In the genomic region with DNA sequence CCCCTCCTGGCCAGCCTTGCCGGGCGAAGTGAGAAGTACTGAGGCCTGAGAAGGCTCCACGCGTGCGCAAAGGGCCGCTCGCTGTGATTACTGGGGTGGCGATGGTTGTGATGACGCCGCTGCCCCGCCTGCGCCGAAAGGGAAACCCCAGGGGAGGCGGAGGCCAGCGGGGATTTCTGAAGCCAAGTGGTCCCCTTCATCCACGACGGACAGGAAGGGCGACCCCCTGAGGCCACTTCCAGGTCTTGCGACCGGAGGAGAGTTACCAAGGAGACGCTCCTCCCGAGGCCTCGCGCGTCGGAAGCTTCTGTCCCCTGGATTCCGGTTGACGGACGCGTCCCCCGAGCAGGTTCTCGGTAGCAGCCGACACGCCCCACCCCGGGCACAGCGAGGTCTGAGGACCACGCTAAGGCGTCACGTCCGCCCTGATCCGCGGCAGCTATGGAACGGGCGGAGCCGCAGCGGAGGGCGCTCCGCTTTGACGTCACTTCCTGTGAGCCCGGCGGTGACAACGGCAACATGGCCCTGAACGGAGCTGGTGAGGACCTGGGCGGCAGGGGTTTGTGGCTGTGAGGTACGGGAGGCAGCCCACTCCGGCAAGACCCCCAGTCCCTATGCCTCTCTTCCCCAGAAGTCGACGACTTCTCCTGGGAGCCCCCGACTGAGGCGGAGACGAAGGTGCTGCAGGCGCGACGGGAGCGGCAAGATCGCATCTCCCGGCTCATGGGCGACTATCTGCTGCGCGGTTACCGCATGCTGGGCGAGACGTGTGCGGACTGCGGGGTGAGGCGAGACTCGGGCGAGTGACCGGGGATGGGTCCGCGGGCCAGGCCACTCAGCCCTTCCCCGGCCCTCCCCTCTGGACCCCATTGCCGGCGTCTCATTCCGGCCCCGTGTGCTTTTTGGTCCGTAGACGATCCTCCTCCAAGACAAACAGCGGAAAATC, we compare ENCODE assay signal across 1 cellular context.
TF ChIP-seq lines count a peak whose summit lies in the region.

A gene with protein sequence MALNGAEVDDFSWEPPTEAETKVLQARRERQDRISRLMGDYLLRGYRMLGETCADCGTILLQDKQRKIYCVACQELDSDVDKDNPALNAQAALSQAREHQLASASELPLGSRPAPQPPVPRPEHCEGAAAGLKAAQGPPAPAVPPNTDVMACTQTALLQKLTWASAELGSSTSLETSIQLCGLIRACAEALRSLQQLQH (plus strand): TSS at position 505 of the 946 bp plus-strand sequence. CDS start 15 bp downstream, at position 520.

TF ChIP-seq in A549, 52 proteins besides CTCF, POLR2A, EP300 and RAD21 (continued from another document):
- TF ChIP-seq, protein P1, sequence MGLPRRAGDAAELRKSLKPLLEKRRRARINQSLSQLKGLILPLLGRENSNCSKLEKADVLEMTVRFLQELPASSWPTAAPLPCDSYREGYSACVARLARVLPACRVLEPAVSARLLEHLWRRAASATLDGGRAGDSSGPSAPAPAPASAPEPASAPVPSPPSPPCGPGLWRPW (IDR thresholded peaks at IDR 0.05), result no peak
- TF ChIP-seq, protein P2, sequence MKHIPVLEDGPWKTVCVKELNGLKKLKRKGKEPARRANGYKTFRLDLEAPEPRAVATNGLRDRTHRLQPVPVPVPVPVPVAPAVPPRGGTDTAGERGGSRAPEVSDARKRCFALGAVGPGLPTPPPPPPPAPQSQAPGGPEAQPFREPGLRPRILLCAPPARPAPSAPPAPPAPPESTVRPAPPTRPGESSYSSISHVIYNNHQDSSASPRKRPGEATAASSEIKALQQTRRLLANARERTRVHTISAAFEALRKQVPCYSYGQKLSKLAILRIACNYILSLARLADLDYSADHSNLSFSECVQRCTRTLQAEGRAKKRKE (CRISPR knock-in tag; IDR thresholded peaks at IDR 0.05; ENCODE audit: low read depth), result no peak
- peak; percentile 19 for TF ChIP-seq GATA3 (IDR thresholded peaks at IDR 0.05; ENCODE audit: borderline replicate concordance)
- TF ChIP-seq JUN (IDR thresholded peaks at IDR 0.05), result peak; percentile 52 to 86
- TF ChIP-seq, protein P3, sequence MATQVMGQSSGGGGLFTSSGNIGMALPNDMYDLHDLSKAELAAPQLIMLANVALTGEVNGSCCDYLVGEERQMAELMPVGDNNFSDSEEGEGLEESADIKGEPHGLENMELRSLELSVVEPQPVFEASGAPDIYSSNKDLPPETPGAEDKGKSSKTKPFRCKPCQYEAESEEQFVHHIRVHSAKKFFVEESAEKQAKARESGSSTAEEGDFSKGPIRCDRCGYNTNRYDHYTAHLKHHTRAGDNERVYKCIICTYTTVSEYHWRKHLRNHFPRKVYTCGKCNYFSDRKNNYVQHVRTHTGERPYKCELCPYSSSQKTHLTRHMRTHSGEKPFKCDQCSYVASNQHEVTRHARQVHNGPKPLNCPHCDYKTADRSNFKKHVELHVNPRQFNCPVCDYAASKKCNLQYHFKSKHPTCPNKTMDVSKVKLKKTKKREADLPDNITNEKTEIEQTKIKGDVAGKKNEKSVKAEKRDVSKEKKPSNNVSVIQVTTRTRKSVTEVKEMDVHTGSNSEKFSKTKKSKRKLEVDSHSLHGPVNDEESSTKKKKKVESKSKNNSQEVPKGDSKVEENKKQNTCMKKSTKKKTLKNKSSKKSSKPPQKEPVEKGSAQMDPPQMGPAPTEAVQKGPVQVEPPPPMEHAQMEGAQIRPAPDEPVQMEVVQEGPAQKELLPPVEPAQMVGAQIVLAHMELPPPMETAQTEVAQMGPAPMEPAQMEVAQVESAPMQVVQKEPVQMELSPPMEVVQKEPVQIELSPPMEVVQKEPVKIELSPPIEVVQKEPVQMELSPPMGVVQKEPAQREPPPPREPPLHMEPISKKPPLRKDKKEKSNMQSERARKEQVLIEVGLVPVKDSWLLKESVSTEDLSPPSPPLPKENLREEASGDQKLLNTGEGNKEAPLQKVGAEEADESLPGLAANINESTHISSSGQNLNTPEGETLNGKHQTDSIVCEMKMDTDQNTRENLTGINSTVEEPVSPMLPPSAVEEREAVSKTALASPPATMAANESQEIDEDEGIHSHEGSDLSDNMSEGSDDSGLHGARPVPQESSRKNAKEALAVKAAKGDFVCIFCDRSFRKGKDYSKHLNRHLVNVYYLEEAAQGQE (IDR thresholded peaks at IDR 0.05), result no peak
